In genomic region chr7:51256244-51256781, GRCh38 we compare ENCODE assay signal across 14 cellular contexts.
DNase-seq lines count a peak whose midpoint lies in the region; ATAC-seq and TF ChIP-seq lines count a peak whose summit lies in the region.
"Had no signal": no experiment of that assay in that cellular context is flagged by ENCODE, and none has a peak within 500 bp of the region (broad histone marks: within the 10 kb centered on the region; RNA-seq: fewer than 3 reads in every experiment).

No MANE protein-coding gene starts in this region.

- no peak overlapping the region for H3K27ac ChIP-seq in H9 (ENCODE audit: insufficient read length, low read depth, low read length)
- no peak overlapping the region for H3K27ac ChIP-seq in right cardiac atrium (ENCODE audit: low read length)
- H3K27ac ChIP-seq: ascending aorta, uterus had no signal

- peak overlapping the region in 2 of 3 experiments; percentile 42 to 82; a peak in 2 of 7 replicates for H3K27ac Mint-ChIP-seq in H9
- H3K27ac Mint-ChIP-seq in WTC11: peak overlapping the region; percentile 39
- H3K27ac Mint-ChIP-seq: activated CD4-positive, alpha-beta T cell treated with anti-CD3 and anti-CD28 coated beads for 36 hours; effector memory CD8-positive, alpha-beta T cell had no signal

- H3K23ac ChIP-seq in H9 (ENCODE audit: insufficient read length, low read depth, low read length): no peak overlapping the region

- no peak overlapping the region for H3K18ac ChIP-seq in H9 (ENCODE audit: insufficient read length, low read depth, low read length)

- no peaks in the 10 kb centered on the region for H4K20me1 ChIP-seq in H9 (ENCODE audit: control insufficient read depth, insufficient read depth, insufficient read length)

- no peak overlapping the region for H3K4ac ChIP-seq in H9 (ENCODE audit: low read depth, low read length)

- H3T11ph ChIP-seq in H9 (ENCODE audit: low read length): no peak overlapping the region

- no peak overlapping the region for H3K4me3 ChIP-seq in right cardiac atrium (ENCODE audit: low read length)
- H3K4me3 ChIP-seq: ascending aorta, uterus had no signal

- no peaks in the 10 kb centered on the region for H3K23me2 ChIP-seq in H9 (ENCODE audit: insufficient read length, low read depth, low read length, poor library complexity, severe bottlenecking)

- H3K4me1 ChIP-seq in H9 (ENCODE audit: insufficient read depth, low read length) (peaks cover 4% of the 10 kb centered on the region; the same call in 1 of the 2 replicates), right cardiac atrium (ENCODE audit: control insufficient read depth, insufficient read depth, low read length) (peaks cover 11% of the 10 kb centered on the region)
- H3K4me1 ChIP-seq: ascending aorta, uterus had no signal

- H4K5ac ChIP-seq in H9 (ENCODE audit: insufficient read length, low read depth, low read length): no peak overlapping the region

- H3K9me3 ChIP-seq in H9 (ENCODE audit: control insufficient read depth, low read depth, low read length): no peaks in the 10 kb centered on the region
- H3K9me3 ChIP-seq in right cardiac atrium (ENCODE audit: control insufficient read depth, low read length): no peaks in the 10 kb centered on the region
- H3K9me3 ChIP-seq: ascending aorta, uterus had no signal

- H3K4me2 ChIP-seq in H9 (ENCODE audit: insufficient read depth, insufficient read length, low read length): no peak overlapping the region

- H3K27me3 Mint-ChIP-seq in H9 (ENCODE audit: low read depth) (no peaks in the 10 kb centered on the region), WTC11 (ENCODE audit: low read depth) (no peaks in the 10 kb centered on the region)

- no peak overlapping the region for H4K8ac ChIP-seq in H9 (replicated peaks; ENCODE audit: insufficient read length, low read depth, low read length)

- H3K4me1 Mint-ChIP-seq in H9 (peaks cover 26 to 27% of the 10 kb centered on the region in 2 experiments), WTC11 (peaks cover 18% of the 10 kb centered on the region)
- H3K4me1 Mint-ChIP-seq: activated CD4-positive, alpha-beta T cell treated with anti-CD3 and anti-CD28 coated beads for 36 hours had no signal

- H3K79me2 ChIP-seq in H9 (ENCODE audit: insufficient read depth, low read length): peaks cover 6% of the 10 kb centered on the region; the same call in 1 of the 2 replicates

- DNase-seq in H9 (no peak), WTC11 (ENCODE audit: low spot score) (no peak), right cardiac atrium (no peak), occipital lobe (lab: John Stamatoyannopoulos, UW) (peak; percentile 36), activated gamma-delta T cell treated with Interleukin-2 at 50 U/mL for 16 hours (no peak)
- DNase-seq in activated naive CD4-positive, alpha-beta T cell treated with anti-CD3 and anti-CD28 coated beads, Interleukin-2, amount 50 U/mL, for 16 hours: no peak
- DNase-seq in activated T-cell treated with anti-CD3 and anti-CD28 coated beads, Interleukin-2, amount 50 U/mL, for 48 hours: no peak
- DNase-seq: activated CD4-positive, alpha-beta T cell treated with anti-CD3 and anti-CD28 coated beads for 36 hours; effector memory CD8-positive, alpha-beta T cell; foreskin fibroblast; T-helper 2 cell; uterus had no signal

- TF ChIP-seq CTCF in H9 (conservative IDR thresholded peaks at IDR 0.05) (no peak), WTC11 (IDR thresholded peaks at IDR 0.05) (no peak)

- ATAC-seq in WTC11 (peak; percentile 43), right cardiac atrium (peak; percentile 43), HG02970 (IDR thresholded peaks at IDR 0.05; ENCODE audit: low FRiP score, unreplicated experiment) (no peak)
- ATAC-seq: activated CD4-positive, alpha-beta T cell treated with anti-CD3 and anti-CD28 coated beads for 36 hours; effector memory CD8-positive, alpha-beta T cell had no signal

- no peak overlapping the region for H2AFZ ChIP-seq in H9 (ENCODE audit: low read length)

- POLR2A ChIA-PET in WTC11 (lab: Charles Lee): interaction anchor here (1.4 kb wide), 1 partner anchor 71 kb away, joined by 3 read pairs; no protein-coding TSS in a partner anchor

- no peak overlapping the region for H2BK15ac ChIP-seq in H9 (ENCODE audit: low read depth, low read length)

- H2BK20ac ChIP-seq in H9 (ENCODE audit: low read depth, low read length, poor library complexity, severe bottlenecking): no peak overlapping the region

- peaks cover 4% of the 10 kb centered on the region for H3K79me1 ChIP-seq in H9 (ENCODE audit: insufficient read depth, low read depth, low read length, poor library complexity, severe bottlenecking)

- CTCF ChIA-PET in WTC11 (lab: Charles Lee): interaction anchor here (0.9 to 3.3 kb wide), 6 partner anchors 13 to 113 kb away, joined by 3 to 17 read pairs (median 4); no protein-coding TSS in a partner anchor

- no peak overlapping the region for H3K9ac ChIP-seq in H9 (ENCODE audit: extremely low read depth, insufficient read length, low read length)

- H3K27me3 ChIP-seq in H9 (ENCODE audit: insufficient read depth, low read length) (no peaks in the 10 kb centered on the region), right cardiac atrium (ENCODE audit: control insufficient read depth, insufficient read depth) (no peaks in the 10 kb centered on the region)
- H3K27me3 ChIP-seq: ascending aorta, uterus had no signal

- no CpG with 5 or more reads among the region's 10 CpGs for WGBS in H9 (ENCODE audit: extremely low coverage, insufficient read length, low lambda C conversion rate)
- WGBS in right cardiac atrium: 70% methylated on average over 10 of the region's 10 CpGs

- H2BK120ac ChIP-seq in H9 (ENCODE audit: low read depth, low read length, poor library complexity, severe bottlenecking): no peak overlapping the region

- H3K14ac ChIP-seq in H9 (ENCODE audit: insufficient read depth, low read length): no peak overlapping the region; the same call in 1 of the 2 replicates

- H3K56ac ChIP-seq in H9 (ENCODE audit: insufficient read length, low read depth, low read length): no peak overlapping the region

- H2BK5ac ChIP-seq in H9 (ENCODE audit: insufficient read length, low read length): no peak overlapping the region

- no peak overlapping the region for H2BK12ac ChIP-seq in H9 (ENCODE audit: insufficient read length, low read depth, low read length)

- intact Hi-C loops in right cardiac atrium (cut with DNase I): no loop called here

- no peaks in the 10 kb centered on the region for H3K36me3 Mint-ChIP-seq in H9 (ENCODE audit: insufficient read depth in 1 of 3, low read depth in 3 of 3)
- no peaks in the 10 kb centered on the region for H3K36me3 Mint-ChIP-seq in WTC11

- no peak overlapping the region for H2AK5ac ChIP-seq in H9 (ENCODE audit: insufficient read length, low read length)

- no peak overlapping the region for H4K91ac ChIP-seq in H9 (ENCODE audit: insufficient read length, low read depth, low read length)

- H3K9me3 Mint-ChIP-seq in H9: no peaks in the 10 kb centered on the region
- H3K9me3 Mint-ChIP-seq in WTC11: no peaks in the 10 kb centered on the region

- H3K4me3 Mint-ChIP-seq in H9: no peak overlapping the region
- no peak overlapping the region for H3K4me3 Mint-ChIP-seq in WTC11
- H3K4me3 Mint-ChIP-seq: activated CD4-positive, alpha-beta T cell treated with anti-CD3 and anti-CD28 coated beads for 36 hours; effector memory CD8-positive, alpha-beta T cell had no signal

TF ChIP-seq in WTC11, 78 proteins besides CTCF, POLR2A, EP300 and RAD21 (continues in another document):
- no peak for TF ChIP-seq EMX1 (CRISPR knock-in tag; IDR thresholded peaks at IDR 0.05)
- TF ChIP-seq ZNF281 (CRISPR knock-in tag; IDR thresholded peaks at IDR 0.05): no peak
- no peak for TF ChIP-seq OVOL2 (CRISPR knock-in tag; IDR thresholded peaks at IDR 0.05; ENCODE audit: borderline replicate concordance)
- TF ChIP-seq SMAD4 (CRISPR knock-in tag; IDR thresholded peaks at IDR 0.05): no peak
- TF ChIP-seq, protein P1, sequence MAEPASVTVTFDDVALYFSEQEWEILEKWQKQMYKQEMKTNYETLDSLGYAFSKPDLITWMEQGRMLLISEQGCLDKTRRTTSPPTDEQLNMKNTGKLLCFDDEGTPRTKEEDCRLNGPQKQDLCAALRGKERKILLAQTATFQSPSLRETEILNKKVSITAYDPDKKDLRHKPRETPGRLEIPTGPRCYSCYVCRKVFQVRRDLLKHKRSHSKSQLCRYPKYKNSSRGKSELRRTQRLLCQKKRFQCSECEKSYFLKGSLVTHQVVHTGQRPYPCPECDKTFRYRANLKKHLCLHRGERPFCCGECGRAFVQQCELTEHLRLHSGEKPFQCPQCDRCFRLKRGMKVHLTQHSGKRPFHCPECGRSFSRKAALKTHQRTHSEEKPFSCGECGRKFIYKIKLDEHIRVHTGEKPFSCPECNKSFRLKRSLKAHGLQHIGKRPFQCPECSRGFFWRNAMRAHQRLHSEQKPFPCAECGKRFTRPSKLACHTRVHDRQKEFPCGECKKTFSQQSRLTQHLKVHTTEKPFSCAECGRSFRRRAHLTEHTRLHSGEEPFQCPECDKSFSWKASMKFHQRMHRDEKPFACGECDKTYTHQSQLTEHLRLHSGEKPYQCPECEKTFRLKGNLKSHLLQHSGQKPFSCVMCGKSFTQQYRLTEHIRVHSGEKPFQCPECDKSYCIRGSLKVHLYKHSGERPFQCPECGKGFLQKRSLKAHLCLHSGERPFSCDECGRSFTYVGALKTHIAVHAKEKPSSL (CRISPR knock-in tag; conservative IDR thresholded peaks at IDR 0.05): no peak
